Comparison of ENCODE assay signal across 9 cellular contexts in genomic region chr12:94148841-94149780, GRCh38. TPM values are rescaled to one million over a fixed set of nuclear protein-coding genes. Genes with fewer than 3 reads are reported as not detected.
DNase-seq lines count a peak whose midpoint lies in the region; ATAC-seq and TF ChIP-seq lines count a peak whose summit lies in the region.
"Had no signal": no experiment of that assay in that cellular context is flagged by ENCODE, and none has a peak within 500 bp of the region (broad histone marks: within the 10 kb centered on the region; RNA-seq: fewer than 3 reads in every experiment).

No MANE protein-coding gene starts in this region.

- TF ChIP-seq POLR2A in sigmoid colon (IDR thresholded peaks at IDR 0.05), result no peak

- intact Hi-C loops in PC-3 (cut with micrococcal nuclease), result no loop called here
- intact Hi-C loops in sigmoid colon (cut with DNase I), result loop anchor here (5.0 kb wide), 2 partner anchors 113 to 283 kb away; no protein-coding TSS in a partner anchor

- peaks cover 28% of the 10 kb centered on the region for H3K27me3 Mint-ChIP-seq in activated naive CD8-positive, alpha-beta T cell treated with anti-CD3 and anti-CD28 coated beads for 36 hours

- no peaks in the 10 kb centered on the region for H3F3A ChIP-seq in PC-3 (ENCODE audit: low read length, unreplicated experiment)

- POLR2A ChIA-PET in PC-3 (lab: Charles Lee; ENCODE audit: unreplicated experiment), result no interaction called here

- DNase-seq in AG20443 (ENCODE audit: low spot score) (peak; percentile 76), PC-3 (no peak), right atrium auricular region (ENCODE audit: low spot score) (no peak), sigmoid colon (no peak), KG1 (lab: John Stamatoyannopoulos, UW) (no peak)
- DNase-seq in activated naive CD8-positive, alpha-beta T cell treated with anti-CD3 and anti-CD28 coated beads for 36 hours, result peak; percentile 72

- H3K9me3 Mint-ChIP-seq in activated naive CD8-positive, alpha-beta T cell treated with anti-CD3 and anti-CD28 coated beads for 36 hours, result no peaks in the 10 kb centered on the region

- H3K4me1 ChIP-seq in PC-3 (ENCODE audit: insufficient read depth, low read length) (no peaks in the 10 kb centered on the region), right atrium auricular region (peaks cover 0 to 35% of the 10 kb centered on the region in 2 donors), sigmoid colon (peaks cover 0 to 27% (median 25%) of the 10 kb centered on the region in 4 donors)

- H3K9me3 ChIP-seq in PC-3 (ENCODE audit: low read length) (no peaks in the 10 kb centered on the region), right atrium auricular region (no peaks in the 10 kb centered on the region), sigmoid colon (no peaks in the 10 kb centered on the region)

- H3K9ac ChIP-seq in PC-3 (ENCODE audit: low read length), result no peak overlapping the region

- no peaks in the 10 kb centered on the region for H3K9me2 ChIP-seq in PC-3 (replicated peaks; ENCODE audit: low read length)

- H3K27me3 ChIP-seq in PC-3 (ENCODE audit: low read length), result peaks cover 87% of the 10 kb centered on the region
- H3K27me3 ChIP-seq in right atrium auricular region, result no peaks in the 10 kb centered on the region
- H3K27me3 ChIP-seq in sigmoid colon, result peaks cover 0 to 23% (median 15%) of the 10 kb centered on the region in 3 donors

- H3K4me3 Mint-ChIP-seq in activated naive CD8-positive, alpha-beta T cell treated with anti-CD3 and anti-CD28 coated beads for 36 hours, result peak overlapping the region; percentile 85

- peak overlapping the region; percentile 61 for H3K4me2 ChIP-seq in PC-3 (ENCODE audit: low read length)

- no TSS peak for BruUV-seq in PC-3 (replicated peaks; lab: Mats Ljungman, UMichigan)

- 1% methylated on average over 124 of the region's 124 CpGs for WGBS in sigmoid colon, 2 donors

- no peak overlapping the region for H3K27ac ChIP-seq in PC-3 (ENCODE audit: low read length)
- H3K27ac ChIP-seq in right atrium auricular region, result peak overlapping the region in 1 of 2 donors; percentile 42
- H3K27ac ChIP-seq in sigmoid colon, result peak overlapping the region in 2 of 4 donors; percentile 32 to 34

- H3K4me3 ChIP-seq in PC-3 (ENCODE audit: low read length) (0 out of 2 replicates have a peak overlapping the region, but pooled peaks have one; percentile 29), right atrium auricular region (peak overlapping the region; percentile 58 to 67), sigmoid colon (peak overlapping the region; percentile 39 to 70 (median 62))
- H3K4me3 ChIP-seq: K562 had no signal

- H3K4me1 Mint-ChIP-seq in activated naive CD8-positive, alpha-beta T cell treated with anti-CD3 and anti-CD28 coated beads for 36 hours, result peaks cover 25% of the 10 kb centered on the region

- peak; percentile 26 for ATAC-seq in GM18867 (IDR thresholded peaks at IDR 0.05; ENCODE audit: unreplicated experiment)
- ATAC-seq in HG03066 (IDR thresholded peaks at IDR 0.05; ENCODE audit: low read depth, unreplicated experiment), result peak; percentile 27
- no peak; the same call in 1 of the 2 replicates for ATAC-seq in PC-3
- ATAC-seq: K562 had no signal

- TF ChIP-seq EP300 in sigmoid colon (IDR thresholded peaks at IDR 0.05), result no peak

- H3K79me2 ChIP-seq in PC-3 (ENCODE audit: low read length), result no peaks in the 10 kb centered on the region

- TF ChIP-seq CTCF in PC-3 (conservative IDR thresholded peaks at IDR 0.05; ENCODE audit: low read depth, low read length) (peak; percentile 26; the same call in 1 of the 2 replicates), right atrium auricular region (IDR thresholded peaks at IDR 0.05) (peak in 1 of 2 donors; percentile 58), sigmoid colon (IDR thresholded peaks at IDR 0.05) (peak in 1 of 4 experiments; percentile 16)

- H3K36me3 ChIP-seq in PC-3 (ENCODE audit: low read depth, low read length) (no peaks in the 10 kb centered on the region), right atrium auricular region (no peaks in the 10 kb centered on the region), sigmoid colon (no peaks in the 10 kb centered on the region)

- H3K36me3 Mint-ChIP-seq in activated naive CD8-positive, alpha-beta T cell treated with anti-CD3 and anti-CD28 coated beads for 36 hours, result no peaks in the 10 kb centered on the region

- H3K27ac Mint-ChIP-seq in activated naive CD8-positive, alpha-beta T cell treated with anti-CD3 and anti-CD28 coated beads for 36 hours, result peak overlapping the region; percentile 42

- no peaks in the 10 kb centered on the region for H4K20me1 ChIP-seq in PC-3 (ENCODE audit: low read length)

- CTCF ChIA-PET in PC-3 (lab: Charles Lee), result no interaction called here

- no peak overlapping the region for H2AFZ ChIP-seq in PC-3 (ENCODE audit: low read length)

RNA-seq across cellular contexts. Expression of gene PLXNC1, which starts 0.7 kb away (rescaled TPM):
- total RNA-seq in PC-3 (2014; rRNA removed) (0.15 TPM in 1 of 2 replicates, not detected in the other), right atrium auricular region (1 to 10 TPM; 2.0 to 3.0 TPM), sigmoid colon (10 to 100 TPM in 1 of 4 donors, 1 to 10 TPM in 3; 2.0 to 10.2 (median 7.0) TPM)
- total RNA-seq in activated naive CD8-positive, alpha-beta T cell treated with anti-CD3 and anti-CD28 coated beads for 36 hours, result 1 to 10 TPM; 4.7 to 6.0 TPM
- 1 to 10 TPM; 1.2 to 6.2 (median 4.3) TPM for polyA plus RNA-seq in sigmoid colon

Comparison
In these comparisons a context has a peak if more than half of its experiments do, and no peak if none do; other contexts are left out.
1. DNase-seq: peak in AG20443 (single experiment) and activated naive CD8-positive, alpha-beta T cell treated with anti-CD3 and anti-CD28 coated beads for 36 hours (single experiment); none in PC-3 (single experiment), right atrium auricular region (single experiment), sigmoid colon (single experiment) and KG1 (single experiment).
2. Peak in every context shown above with its lines, with median percentiles within 50 percentile points of each other: H3K4me3 ChIP-seq.